2 cellular contexts compared by ENCODE assay signal in genomic region chr15:43746903-43747309, GRCh38.
A peak's percentile ranks its signal among the peaks of the same experiment; 100 is the strongest.
TF ChIP-seq lines count a peak whose summit lies in the region.

No MANE protein-coding gene starts in this region.

TF ChIP-seq in HCT116, 20 proteins besides CTCF, POLR2A, EP300 and RAD21:
- TF ChIP-seq TCF7L2 (IDR thresholded peaks at IDR 0.05; ENCODE audit: borderline replicate concordance, extremely low read depth, insufficient read depth, insufficient read length): peak; percentile 61

TF ChIP-seq in GM12878, 131 proteins besides CTCF, POLR2A, EP300 and RAD21:
- TF ChIP-seq NBN (IDR thresholded peaks at IDR 0.05) (0 out of 2 replicates have a peak, but pooled peaks have one; percentile 42), SPI1 (IDR thresholded peaks at IDR 0.05; ENCODE audit: borderline replicate concordance, insufficient read depth, low read depth, low read length) (peak; percentile 49; the same call in 1 of the 2 replicates), ATF7 (IDR thresholded peaks at IDR 0.05; ENCODE audit: low read depth) (peak; percentile 21; the same call in 1 of the 2 replicates), SIN3A (IDR thresholded peaks at IDR 0.05; ENCODE audit: low read depth, low read length) (0 out of 2 replicates have a peak, but pooled peaks have one; percentile 8), RAD51 (IDR thresholded peaks at IDR 0.05) (peak; percentile 86), IKZF2 (IDR thresholded peaks at IDR 0.05) (peak in 1 of 2 experiments; percentile 18; a peak in 1 of 4 replicates), MEF2B (IDR thresholded peaks at IDR 0.05; ENCODE audit: partially characterized antibody, poor library complexity, severe bottlenecking) (peak; percentile 70), MLLT1 (IDR thresholded peaks at IDR 0.05) (peak; percentile 97), YY1 (IDR thresholded peaks at IDR 0.05; ENCODE audit: low read depth, low read length) (0 out of 2 replicates have a peak, but pooled peaks have one; percentile 26), POLR2AphosphoS5 (IDR thresholded peaks at IDR 0.05; ENCODE audit: low read length) (0 out of 2 replicates have a peak, but pooled peaks have one; percentile 9)
- TF ChIP-seq, protein P1, sequence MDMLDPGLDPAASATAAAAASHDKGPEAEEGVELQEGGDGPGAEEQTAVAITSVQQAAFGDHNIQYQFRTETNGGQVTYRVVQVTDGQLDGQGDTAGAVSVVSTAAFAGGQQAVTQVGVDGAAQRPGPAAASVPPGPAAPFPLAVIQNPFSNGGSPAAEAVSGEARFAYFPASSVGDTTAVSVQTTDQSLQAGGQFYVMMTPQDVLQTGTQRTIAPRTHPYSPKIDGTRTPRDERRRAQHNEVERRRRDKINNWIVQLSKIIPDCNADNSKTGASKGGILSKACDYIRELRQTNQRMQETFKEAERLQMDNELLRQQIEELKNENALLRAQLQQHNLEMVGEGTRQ (IDR thresholded peaks at IDR 0.05; ENCODE audit: borderline replicate concordance, low read depth, low read length): peak; percentile 9; the same call in 1 of the 2 replicates
- TF ChIP-seq, protein P2, sequence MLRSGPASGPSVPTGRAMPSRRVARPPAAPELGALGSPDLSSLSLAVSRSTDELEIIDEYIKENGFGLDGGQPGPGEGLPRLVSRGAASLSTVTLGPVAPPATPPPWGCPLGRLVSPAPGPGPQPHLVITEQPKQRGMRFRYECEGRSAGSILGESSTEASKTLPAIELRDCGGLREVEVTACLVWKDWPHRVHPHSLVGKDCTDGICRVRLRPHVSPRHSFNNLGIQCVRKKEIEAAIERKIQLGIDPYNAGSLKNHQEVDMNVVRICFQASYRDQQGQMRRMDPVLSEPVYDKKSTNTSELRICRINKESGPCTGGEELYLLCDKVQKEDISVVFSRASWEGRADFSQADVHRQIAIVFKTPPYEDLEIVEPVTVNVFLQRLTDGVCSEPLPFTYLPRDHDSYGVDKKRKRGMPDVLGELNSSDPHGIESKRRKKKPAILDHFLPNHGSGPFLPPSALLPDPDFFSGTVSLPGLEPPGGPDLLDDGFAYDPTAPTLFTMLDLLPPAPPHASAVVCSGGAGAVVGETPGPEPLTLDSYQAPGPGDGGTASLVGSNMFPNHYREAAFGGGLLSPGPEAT (IDR thresholded peaks at IDR 0.05; ENCODE audit: low read depth): 0 out of 2 replicates have a peak, but pooled peaks have one; percentile 33
